ENCODE assay signal across 8 cellular contexts in the genomic region with DNA sequence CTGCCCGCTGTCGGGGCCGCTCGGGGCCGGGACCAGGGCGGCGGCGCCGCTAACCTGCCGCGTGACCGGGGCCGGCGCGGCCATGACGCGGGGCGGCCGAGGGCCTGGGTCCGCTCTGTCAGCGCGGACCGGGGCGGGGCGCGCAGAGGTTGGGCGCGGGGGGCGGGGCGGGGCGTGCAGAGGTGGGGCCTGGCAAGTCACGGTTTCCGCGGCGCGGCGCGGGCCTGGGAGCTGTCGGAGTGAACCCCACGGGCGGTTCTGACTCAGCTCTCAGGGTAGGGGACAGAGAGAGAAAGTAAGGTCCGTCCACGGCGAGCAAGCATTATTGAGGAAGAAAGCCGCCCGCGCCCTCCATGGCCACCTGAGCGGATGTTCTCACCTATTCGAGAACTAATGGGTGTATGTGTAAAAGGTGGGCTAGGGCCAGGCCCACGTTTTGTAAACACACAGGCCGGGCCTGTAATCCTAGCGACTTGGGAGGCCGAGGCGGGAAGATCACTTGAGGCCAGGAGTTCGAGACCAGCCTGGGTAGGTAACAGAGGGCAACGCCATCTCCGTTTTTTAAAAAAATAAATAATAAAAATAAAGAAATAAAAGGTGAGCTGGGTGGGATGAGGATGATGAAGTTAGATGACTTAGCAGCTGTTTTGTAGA. TPM values are rescaled to one million over a fixed set of nuclear protein-coding genes. Genes with fewer than 3 reads are reported as not detected.
DNase-seq lines count a peak whose midpoint lies in the region; ATAC-seq, FAIRE-seq and TF ChIP-seq lines count a peak whose summit lies in the region.

A gene with protein sequence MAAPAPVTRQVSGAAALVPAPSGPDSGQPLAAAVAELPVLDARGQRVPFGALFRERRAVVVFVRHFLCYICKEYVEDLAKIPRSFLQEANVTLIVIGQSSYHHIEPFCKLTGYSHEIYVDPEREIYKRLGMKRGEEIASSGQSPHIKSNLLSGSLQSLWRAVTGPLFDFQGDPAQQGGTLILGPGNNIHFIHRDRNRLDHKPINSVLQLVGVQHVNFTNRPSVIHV (minus strand): TSS at position 120 of the 654 bp plus-strand sequence. CDS start 36 bp downstream, at position 84.

- WGBS in small intestine, 3 donors, result 3 to 5% (median 4%) methylated on average over 43 to 57 of the region's 57 CpGs

- H3K36me3 ChIP-seq in WERI-Rb-1, result 0 out of 2 replicates have a peak, but pooled peaks cover 7% of the 10 kb centered on the region
- H3K36me3 ChIP-seq in small intestine (ENCODE audit: control insufficient read depth in 2 of 2, insufficient read depth in 2 of 2, low read length in 2 of 2), result no peaks in the 10 kb centered on the region

- in situ Hi-C loops in T47D (cut with HindIII; ENCODE audit: low pct_unique_long_range_greater_than_20kb, low sequenced_read_pairs), result no loop called here

- DNase-seq in ELR (ENCODE audit: low read depth), result peak; percentile 83
- DNase-seq in MV-4-11 (lab: John Stamatoyannopoulos, UW), result peak; percentile 47
- DNase-seq in WERI-Rb-1, result peak; percentile 91
- DNase-seq in T47D (ENCODE audit: low read depth in 1 of 2, low spot score in 1 of 2), result peak; percentile 31 to 63
- peak; percentile 74 for DNase-seq in iPS-NIHi7 (ENCODE audit: extremely low spot score)
- peak; percentile 77 for DNase-seq in small intestine
- DNase-seq in NCI-H446 treated with DMSO at 0.1 percent for 48 hours (lab: John Stamatoyannopoulos, UW), result no peak

- no peak for TF ChIP-seq CTCF in WERI-Rb-1 (IDR thresholded peaks at IDR 0.05; ENCODE audit: low read depth, low read length)

- peaks cover 0 to 5% of the 10 kb centered on the region in 2 donors for H3K4me1 ChIP-seq in small intestine (ENCODE audit: control insufficient read depth in 2 of 2, insufficient read depth in 1 of 2, low read depth in 1 of 2, low read length in 1 of 2)

- no peaks in the 10 kb centered on the region for H3K9me3 ChIP-seq in WERI-Rb-1 (ENCODE audit: severe bottlenecking)
- no peaks in the 10 kb centered on the region for H3K9me3 ChIP-seq in small intestine (ENCODE audit: control insufficient read depth, low read depth)

- H3K27me3 ChIP-seq in WERI-Rb-1 (ENCODE audit: insufficient read depth, low read depth, severe bottlenecking) (no peaks in the 10 kb centered on the region), small intestine (ENCODE audit: control insufficient read depth in 2 of 2, insufficient read depth in 2 of 2, low read length in 2 of 2) (no peaks in the 10 kb centered on the region)

- peak within 1 kb of the TSS; percentile 89 for H3K4me3 ChIP-seq in WERI-Rb-1 (ENCODE audit: low read depth, low read length)
- H3K4me3 ChIP-seq in small intestine (ENCODE audit: low read depth in 1 of 2, low read length in 2 of 2), result peak within 1 kb of the TSS; percentile 65 to 74

- peak; percentile 61 for ATAC-seq in GM21786 (IDR thresholded peaks at IDR 0.05; ENCODE audit: unreplicated experiment)

- no peak for FAIRE-seq in small intestine (lab: Jason Lieb, UNC)

- peak within 1 kb of the TSS; percentile 73 for H3K27ac ChIP-seq in WERI-Rb-1
- peak within 1 kb of the TSS; percentile 96 to 98 for H3K27ac ChIP-seq in small intestine (ENCODE audit: low read depth in 1 of 2, low read length in 1 of 2)

RNA-seq across cellular contexts. Expression of the gene that starts here (rescaled TPM):
- 1 to 10 TPM; 3.1 to 7.6 (median 6.7) TPM for polyA plus RNA-seq in small intestine
